12 cellular contexts compared by ENCODE assay signal in genomic region chr16:87344165-87344930, GRCh38. TPM values are rescaled to one million over a fixed set of nuclear protein-coding genes. Genes with fewer than 3 reads are reported as not detected.
DNase-seq lines count a peak whose midpoint lies in the region; ATAC-seq and TF ChIP-seq lines count a peak whose summit lies in the region.
"Had no signal": no experiment of that assay in that cellular context is flagged by ENCODE, and none has a peak within 500 bp of the region (broad histone marks: within the 10 kb centered on the region; RNA-seq: fewer than 3 reads in every experiment).

No MANE protein-coding gene starts in this region.

- intact Hi-C loops in esophagus squamous epithelium (cut with DNase I), result no loop called here
- intact Hi-C loops in stomach (cut with DNase I; ENCODE audit: low total_unique reads), result no loop called here
- intact Hi-C loops in left colon (cut with DNase I, micrococcal nuclease), result no loop called here

- TF ChIP-seq CTCF in esophagus squamous epithelium (IDR thresholded peaks at IDR 0.05) (no peak), stomach (IDR thresholded peaks at IDR 0.05) (no peak)

- peak overlapping the region; percentile 72 for H3K27ac Mint-ChIP-seq in activated T-cell treated with anti-CD3 and anti-CD28 coated beads, Interleukin-2, amount 50 U/mL, for 24 hours
- peak overlapping the region; percentile 54 for H3K27ac Mint-ChIP-seq in activated CD4-positive, alpha-beta memory T cell treated with anti-CD3 and anti-CD28 coated beads, Interleukin-2, amount 10 ng/mL, durations not matched to agents 7 days and 5 days

- H3K4me3 ChIP-seq in esophagus squamous epithelium (peak overlapping the region in 1 of 4 donors; percentile 37), stomach (no peak overlapping the region)

- CTCF ChIA-PET in activated CD4-positive, alpha-beta memory T cell treated with anti-CD3 and anti-CD28 coated beads, Interleukin-2, amount 10 ng/mL, durations not matched to agents 7 days and 5 days (lab: Charles Lee), result interaction anchor here (0.8 kb wide), 1 partner anchor 292 kb away, joined by 3 read pairs; no protein-coding TSS in a partner anchor

- H3K27me3 ChIP-seq in esophagus squamous epithelium, result no peaks in the 10 kb centered on the region
- no peaks in the 10 kb centered on the region for H3K27me3 ChIP-seq in stomach

- H3K4me3 Mint-ChIP-seq in activated T-cell treated with anti-CD3 and anti-CD28 coated beads, Interleukin-2, amount 50 U/mL, for 24 hours, result no peak overlapping the region
- H3K4me3 Mint-ChIP-seq in activated CD4-positive, alpha-beta memory T cell treated with anti-CD3 and anti-CD28 coated beads, Interleukin-2, amount 10 ng/mL, durations not matched to agents 7 days and 5 days, result peak overlapping the region; percentile 13

- H3K27me3 Mint-ChIP-seq in activated T-cell treated with anti-CD3 and anti-CD28 coated beads, Interleukin-2, amount 50 U/mL, for 24 hours, result no peaks in the 10 kb centered on the region
- no peaks in the 10 kb centered on the region for H3K27me3 Mint-ChIP-seq in activated CD4-positive, alpha-beta memory T cell treated with anti-CD3 and anti-CD28 coated beads, Interleukin-2, amount 10 ng/mL, durations not matched to agents 7 days and 5 days
- H3K27me3 Mint-ChIP-seq: naive B cell had no signal

- H3K9me3 Mint-ChIP-seq in activated T-cell treated with anti-CD3 and anti-CD28 coated beads, Interleukin-2, amount 50 U/mL, for 24 hours, result no peaks in the 10 kb centered on the region
- H3K9me3 Mint-ChIP-seq in activated CD4-positive, alpha-beta memory T cell treated with anti-CD3 and anti-CD28 coated beads, Interleukin-2, amount 10 ng/mL, durations not matched to agents 7 days and 5 days, result no peaks in the 10 kb centered on the region
- H3K9me3 Mint-ChIP-seq: naive B cell had no signal

- ATAC-seq in HG03175 (IDR thresholded peaks at IDR 0.05; ENCODE audit: unreplicated experiment) (no peak), left colon (no peak)

- POLR2A ChIA-PET in activated CD4-positive, alpha-beta memory T cell treated with anti-CD3 and anti-CD28 coated beads, Interleukin-2, amount 10 ng/mL, durations not matched to agents 7 days and 5 days (lab: Charles Lee), result interaction anchor here (1.2 kb wide), 1 partner anchor 39 kb away, joined by 7 read pairs; the partner anchor contains the start of gene FBXO31

- peaks cover 8 to 30% (median 13%) of the 10 kb centered on the region in 3 donors for H3K4me1 ChIP-seq in esophagus squamous epithelium
- peaks cover 4 to 21% (median 13%) of the 10 kb centered on the region in 4 donors for H3K4me1 ChIP-seq in stomach

- peaks cover 15% of the 10 kb centered on the region for H3K4me1 Mint-ChIP-seq in activated T-cell treated with anti-CD3 and anti-CD28 coated beads, Interleukin-2, amount 50 U/mL, for 24 hours (ENCODE audit: low read depth)
- H3K4me1 Mint-ChIP-seq in activated CD4-positive, alpha-beta memory T cell treated with anti-CD3 and anti-CD28 coated beads, Interleukin-2, amount 10 ng/mL, durations not matched to agents 7 days and 5 days, result peaks cover 19% of the 10 kb centered on the region

- H3K36me3 Mint-ChIP-seq in activated T-cell treated with anti-CD3 and anti-CD28 coated beads, Interleukin-2, amount 50 U/mL, for 24 hours (ENCODE audit: low read depth), result peaks cover 95% of the 10 kb centered on the region
- peaks cover 25% of the 10 kb centered on the region for H3K36me3 Mint-ChIP-seq in activated CD4-positive, alpha-beta memory T cell treated with anti-CD3 and anti-CD28 coated beads, Interleukin-2, amount 10 ng/mL, durations not matched to agents 7 days and 5 days (ENCODE audit: low read depth)

- WGBS in esophagus squamous epithelium, 2 donors, result 73 to 87% methylated on average over 13 to 16 of the region's 34 CpGs
- WGBS in stomach, 5 donors, result 86 to 94% (median 91%) methylated on average over 31 to 34 of the region's 34 CpGs

- H3K27ac ChIP-seq in esophagus squamous epithelium, result peak overlapping the region; percentile 48 to 81 (median 69)
- H3K27ac ChIP-seq in stomach, result peak overlapping the region in 4 of 5 donors; percentile 57 to 70 (median 60)

- H3K36me3 ChIP-seq in esophagus squamous epithelium (peaks cover 18 to 99% (median 27%) of the 10 kb centered on the region in 3 donors), stomach (peaks cover 37 to 93% (median 85%) of the 10 kb centered on the region in 4 donors)

- TF ChIP-seq POLR2A in esophagus squamous epithelium (IDR thresholded peaks at IDR 0.05) (no peak), stomach (IDR thresholded peaks at IDR 0.05) (no peak)

- TF ChIP-seq EP300 in stomach (IDR thresholded peaks at IDR 0.05), result no peak

- no peak for DNase-seq in activated T-cell treated with anti-CD3 and anti-CD28 coated beads, Interleukin-2, amount 50 U/mL, for 24 hours
- DNase-seq in activated T-cell treated with anti-CD3 and anti-CD28 coated beads for 4 hours, result no peak
- DNase-seq in activated CD4-positive, alpha-beta memory T cell treated with anti-CD3 and anti-CD28 coated beads, Interleukin-2, amount 10 ng/mL, durations not matched to agents 7 days and 5 days, result no peak
- no peak for DNase-seq in esophagus squamous epithelium (lab: John Stamatoyannopoulos, UW)
- no peak for DNase-seq in stomach
- DNase-seq in stimulated activated naive CD4-positive, alpha-beta T cell treated with Interleukin-2 at 50 U/mL for 16 hours (lab: John Stamatoyannopoulos, UW), result no peak
- no peak for DNase-seq in left colon
- DNase-seq: ACHN, RPMI8226, trophoblast cell had no signal

- H3K9me3 ChIP-seq in esophagus squamous epithelium (no peaks in the 10 kb centered on the region), stomach (no peaks in the 10 kb centered on the region)

RNA-seq across cellular contexts. Expression of gene C16orf95, which starts 27.2 kb away (rescaled TPM):
- 1 to 10 TPM; 8.6 to 9.6 TPM for total RNA-seq in activated CD4-positive, alpha-beta memory T cell treated with anti-CD3 and anti-CD28 coated beads, Interleukin-2, amount 10 ng/mL, durations not matched to agents 7 days and 5 days
- total RNA-seq in esophagus squamous epithelium (under 1 TPM; 0.38 to 0.95 (median 0.85) TPM), stomach (1 to 10 TPM in 1 of 5 donors, under 1 TPM in 1, not detected in 3; 0.55 to 4.3 TPM), left colon (1 to 10 TPM; 4.4 to 6.3 TPM)
- polyA plus RNA-seq in stomach, result 1 to 10 TPM; 2.4 to 4.9 (median 4.5) TPM

RNA-seq across cellular contexts. Expression of gene FBXO31, which starts 39.2 kb away (rescaled TPM):
- total RNA-seq in activated CD4-positive, alpha-beta memory T cell treated with anti-CD3 and anti-CD28 coated beads, Interleukin-2, amount 10 ng/mL, durations not matched to agents 7 days and 5 days, result 10 to 100 TPM; 28.8 to 29.0 TPM
- total RNA-seq in esophagus squamous epithelium, result 10 to 100 TPM; 18.3 to 43.7 (median 21.2) TPM
- total RNA-seq in stomach, result 1,000 to 10,000 TPM in 1 of 5 donors, 10 to 100 TPM in 4; 20.9 to 1,171 (median 41.5) TPM
- 10 to 100 TPM in 1 of 3 donors, 1 to 10 TPM in 2; 6.4 to 11.7 (median 8.2) TPM for polyA plus RNA-seq in stomach
- 10 to 100 TPM; 57.5 to 79.8 TPM for total RNA-seq in left colon

RNA-seq across cellular contexts. Expression of gene MAP1LC3B, which starts 47.8 kb away (rescaled TPM):
- total RNA-seq in activated CD4-positive, alpha-beta memory T cell treated with anti-CD3 and anti-CD28 coated beads, Interleukin-2, amount 10 ng/mL, durations not matched to agents 7 days and 5 days, result 10 to 100 TPM; 77.1 to 78.2 TPM
- total RNA-seq in esophagus squamous epithelium, result 10 to 100 TPM; 14.2 to 38.0 (median 24.4) TPM
- total RNA-seq in stomach, result 100 to 1,000 TPM in 1 of 5 donors, 10 to 100 TPM in 4; 24.6 to 111 (median 50.1) TPM
- polyA plus RNA-seq in stomach, result 10 to 100 TPM; 31.5 to 62.0 (median 50.1) TPM
- 10 to 100 TPM; 64.5 to 88.0 TPM for total RNA-seq in left colon
